10 cellular contexts compared by ENCODE assay signal in genomic region chr6:39313526-39314272, GRCh38. TPM values are rescaled to one million over a fixed set of nuclear protein-coding genes. Genes with fewer than 3 reads are reported as not detected.
DNase-seq lines count a peak whose midpoint lies in the region; ATAC-seq, FAIRE-seq and TF ChIP-seq lines count a peak whose summit lies in the region.
"Had no signal": no experiment of that assay in that cellular context is flagged by ENCODE, and none has a peak within 500 bp of the region (broad histone marks: within the 10 kb centered on the region; RNA-seq: fewer than 3 reads in every experiment).

No MANE protein-coding gene starts in this region.

- ATAC-seq in upper lobe of right lung: peak; percentile 15
- ATAC-seq in GM18867 (IDR thresholded peaks at IDR 0.05; ENCODE audit: unreplicated experiment): no peak
- no peak for ATAC-seq in HG02642 (IDR thresholded peaks at IDR 0.05; ENCODE audit: poor library complexity, unreplicated experiment)

- no peak for TF ChIP-seq POLR2A in breast epithelium (IDR thresholded peaks at IDR 0.05)

- TF ChIP-seq CTCF in breast epithelium (IDR thresholded peaks at IDR 0.05) (no peak), MCF 10A (IDR thresholded peaks at IDR 0.05; ENCODE audit: unreplicated experiment) (no peak), upper lobe of right lung (IDR thresholded peaks at IDR 0.05) (no peak), kidney (IDR thresholded peaks at IDR 0.05; ENCODE audit: borderline replicate concordance, extremely low read depth, insufficient read depth) (no peak)

- H3K36me3 Mint-ChIP-seq in MCF 10A (ENCODE audit: insufficient read depth, unreplicated experiment): peaks cover 4% of the 10 kb centered on the region

- H3K4me3 ChIP-seq in breast epithelium (peak overlapping the region in 2 of 3 donors; percentile 46 to 57), mucosa of stomach (ENCODE audit: low read length) (no peak overlapping the region), upper lobe of right lung (peak overlapping the region; percentile 41), kidney (ENCODE audit: low read length in 2 of 2) (no peak overlapping the region)

- CTCF ChIA-PET in MCF 10A (lab: Yijun Ruan, JAX): interaction anchor here (0.6 to 8.3 kb wide), 6 partner anchors 8 to 909 kb away, joined by 3 to 70 read pairs (median 3); no protein-coding TSS in a partner anchor

- no peak overlapping the region for H3K27ac Mint-ChIP-seq in MCF 10A (ENCODE audit: low read depth, unreplicated experiment)
- H3K27ac Mint-ChIP-seq: CD14-positive monocyte had no signal

- FAIRE-seq in kidney (lab: Jason Lieb, UNC): no peak

- H3K9ac ChIP-seq in mucosa of stomach (ENCODE audit: low read length) (peak overlapping the region; percentile 15), kidney (ENCODE audit: low read length in 2 of 2) (no peak overlapping the region)

- no peak overlapping the region for H3K27ac ChIP-seq in breast epithelium
- no peak overlapping the region for H3K27ac ChIP-seq in upper lobe of right lung
- H3K27ac ChIP-seq in kidney (ENCODE audit: low read depth in 2 of 2, low read length in 2 of 2): no peak overlapping the region

- H3K9me3 ChIP-seq in breast epithelium (no peaks in the 10 kb centered on the region), mucosa of stomach (ENCODE audit: control insufficient read depth, low read length) (no peaks in the 10 kb centered on the region), upper lobe of right lung (no peaks in the 10 kb centered on the region), kidney (ENCODE audit: control insufficient read depth in 1 of 2, low read length in 2 of 2) (no peaks in the 10 kb centered on the region)

- peaks cover 0 to 4% of the 10 kb centered on the region in 2 donors for H3K4me1 ChIP-seq in breast epithelium
- H3K4me1 ChIP-seq in mucosa of stomach (ENCODE audit: control insufficient read depth, insufficient read depth, low read length): peaks cover 20% of the 10 kb centered on the region
- peaks cover 12% of the 10 kb centered on the region for H3K4me1 ChIP-seq in upper lobe of right lung
- H3K4me1 ChIP-seq in kidney (ENCODE audit: control insufficient read depth in 1 of 2, insufficient read depth in 1 of 2, low read depth in 1 of 2, low read length in 2 of 2): peaks cover 0 to 5% of the 10 kb centered on the region in 2 donors

- DNase-seq in breast epithelium (ENCODE audit: low spot score in 2 of 2) (no peak), MCF 10A (ENCODE audit: unreplicated experiment) (no peak), ecto neural progenitor cell (ENCODE audit: low spot score) (peak; percentile 55), upper lobe of right lung (no peak), kidney (no peak)

- H3K27me3 ChIP-seq in breast epithelium (peaks cover 0 to 45% of the 10 kb centered on the region in 2 donors), mucosa of stomach (ENCODE audit: control insufficient read depth, insufficient read depth, low read length) (peaks cover 54% of the 10 kb centered on the region), upper lobe of right lung (peaks cover 22% of the 10 kb centered on the region)

- H3K4me1 Mint-ChIP-seq in MCF 10A (ENCODE audit: insufficient read depth, unreplicated experiment): no peaks in the 10 kb centered on the region

- intact Hi-C loops in breast epithelium (cut with DNase I; ENCODE audit: low total_unique reads): loop anchor here (5.0 kb wide), 1 partner anchor 146 kb away; no protein-coding TSS in a partner anchor
- intact Hi-C loops in MCF 10A (cut with micrococcal nuclease): no loop called here
- intact Hi-C loops in upper lobe of right lung (cut with DNase I): no loop called here
- intact Hi-C loops in kidney (cut with DNase I): loop anchor here (10.0 kb wide), 1 partner anchor 339 kb away; no protein-coding TSS in a partner anchor

- H3K36me3 ChIP-seq in breast epithelium (no peaks in the 10 kb centered on the region), mucosa of stomach (ENCODE audit: control insufficient read depth, insufficient read depth, low read length) (no peaks in the 10 kb centered on the region), upper lobe of right lung (no peaks in the 10 kb centered on the region), kidney (ENCODE audit: control insufficient read depth in 1 of 2, insufficient read depth in 2 of 2, low read length in 2 of 2) (no peaks in the 10 kb centered on the region)

- H3K9me3 Mint-ChIP-seq in MCF 10A (ENCODE audit: unreplicated experiment): no peaks in the 10 kb centered on the region

- no peak overlapping the region for H3K4me3 Mint-ChIP-seq in MCF 10A (ENCODE audit: unreplicated experiment)

- no TSS peak for BruUV-seq in MCF 10A (replicated peaks; lab: Mats Ljungman, UMichigan)

- POLR2A ChIA-PET in MCF 10A (lab: Yijun Ruan, JAX): no interaction called here

- H3K27me3 Mint-ChIP-seq in MCF 10A (ENCODE audit: insufficient read depth, unreplicated experiment): peaks cover 18% of the 10 kb centered on the region

RNA-seq across cellular contexts. Expression of gene KCNK17, which starts 0.5 kb away (rescaled TPM):
- 1 to 10 TPM in 1 of 3 donors, under 1 TPM in 2; 0.16 to 3.2 (median 0.33) TPM for total RNA-seq in breast epithelium
- not detected in 2 replicates for total RNA-seq in MCF 10A (2022)
- total RNA-seq in upper lobe of right lung: 3.7 TPM
- 0.38 TPM for total RNA-seq in kidney
- polyA plus RNA-seq in kidney (ENCODE audit: insufficient read depth, low read depth, low replicate concordance): not detected
- total RNA-seq: fibroblast of lung had no signal
- polyA plus RNA-seq: CD14-positive monocyte, fibroblast of lung had no signal

RNA-seq across cellular contexts. Expression of gene KCNK16, which starts 8.8 kb away (rescaled TPM):
- not detected for total RNA-seq in breast epithelium
- not detected in 2 replicates for total RNA-seq in MCF 10A (2022)
- total RNA-seq in upper lobe of right lung: not detected
- not detected for total RNA-seq in kidney
- polyA plus RNA-seq in kidney (ENCODE audit: insufficient read depth, low read depth, low replicate concordance): not detected
- total RNA-seq: fibroblast of lung had no signal
- polyA plus RNA-seq: CD14-positive monocyte, fibroblast of lung had no signal

Comparison
In these comparisons a context has a peak if more than half of its experiments do, and no peak if none do; other contexts are left out.
1. intact Hi-C loops: an anchor here in breast epithelium (5.0 kb wide) and kidney (10.0 kb wide); none called in MCF 10A and upper lobe of right lung.
2. H3K4me3 ChIP-seq: peak in breast epithelium (2 of 3) and upper lobe of right lung (single experiment); none in mucosa of stomach (single experiment) and kidney (0 of 2).